ENCODE assay signal across 9 cellular contexts in the genomic region with DNA sequence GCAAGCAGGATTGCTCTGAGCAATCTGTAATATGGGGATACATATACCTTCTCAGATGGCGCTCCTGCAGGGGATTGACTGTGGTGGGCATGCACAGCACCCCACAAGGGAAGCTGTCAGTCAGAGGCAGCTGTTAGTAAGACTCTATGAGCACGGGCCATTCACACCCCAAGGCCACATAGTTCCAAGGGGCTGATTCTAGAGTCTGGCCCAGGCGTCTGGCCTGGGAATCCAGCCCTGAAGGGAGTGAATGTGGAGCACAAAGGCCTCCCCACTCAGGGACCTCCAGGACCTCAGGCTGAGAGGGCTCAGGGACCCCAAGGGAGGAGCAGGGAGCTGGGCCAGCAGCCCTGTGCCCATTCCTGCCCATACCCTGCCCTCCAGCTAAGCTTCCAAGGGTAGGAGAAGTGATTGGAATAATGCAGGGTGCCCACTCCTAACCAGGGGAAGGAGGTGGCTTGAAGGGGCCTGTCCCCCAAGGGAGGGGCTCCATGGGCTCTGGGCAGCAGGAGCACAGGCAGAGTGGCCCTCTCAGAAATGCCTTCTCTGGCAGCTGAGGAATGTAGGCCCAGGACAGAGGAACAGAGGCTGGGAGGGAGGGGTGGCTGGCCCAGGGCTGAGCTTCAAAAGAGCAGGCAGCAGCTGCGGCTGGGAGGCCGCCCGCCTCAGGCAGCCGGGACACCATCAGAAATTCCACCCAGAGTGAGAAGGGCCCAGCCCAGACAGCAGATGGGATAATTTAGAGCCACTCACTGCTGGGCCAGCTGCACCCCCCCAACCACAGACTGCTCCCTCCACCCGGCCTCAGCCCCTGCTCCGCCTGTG. TPM values are rescaled to one million over a fixed set of nuclear protein-coding genes. Genes with fewer than 3 reads are reported as not detected.
DNase-seq lines count a peak whose midpoint lies in the region; ATAC-seq, FAIRE-seq and TF ChIP-seq lines count a peak whose summit lies in the region.
"Had no signal": no experiment of that assay in that cellular context is flagged by ENCODE, and none has a peak within 500 bp of the region (broad histone marks: within the 10 kb centered on the region; RNA-seq: fewer than 3 reads in every experiment).

No MANE protein-coding gene starts in this region.

- intact Hi-C loops in kidney (cut with DNase I) = no loop called here
- intact Hi-C loops in activated CD4-positive, alpha-beta T cell treated with anti-CD3 and anti-CD28 coated beads, Interleukin-2, amount 10 ng/mL, durations not matched to agents 24 days and 14 days (cut with micrococcal nuclease) = loop anchor here (1.0 kb wide), 1 partner anchor 30 kb away; no protein-coding TSS in a partner anchor

- no peak overlapping the region for H3K4me3 ChIP-seq in HUES6 (ENCODE audit: low read depth, low read length)
- H3K4me3 ChIP-seq in brain microvascular endothelial cell (ENCODE audit: low read depth, low read length) = no peak overlapping the region
- H3K4me3 ChIP-seq in kidney (ENCODE audit: low read length in 2 of 2) = no peak overlapping the region
- no peak overlapping the region for H3K4me3 ChIP-seq in subcutaneous abdominal adipose tissue (ENCODE audit: low read depth in 1 of 5, low read length in 5 of 5)

- no peak for FAIRE-seq in kidney (lab: Jason Lieb, UNC)

- H3K27ac ChIP-seq in HUES6 (ENCODE audit: low read depth, low read length) (peak overlapping the region; percentile 50; the same call in 1 of the 2 replicates), brain microvascular endothelial cell (no peak overlapping the region), kidney (ENCODE audit: low read depth in 2 of 2, low read length in 2 of 2) (peak overlapping the region; percentile 85 to 88), subcutaneous abdominal adipose tissue (ENCODE audit: low read depth, low read length) (peak overlapping the region; percentile 70)

- DNase-seq in brain microvascular endothelial cell (peak; percentile 16), kidney (peak; percentile 89), NOMO-1 (lab: John Stamatoyannopoulos, UW; ENCODE audit: unreplicated experiment in 2 of 2) (no peak)
- no peak for DNase-seq in stimulated activated CD4-positive, alpha-beta T cell treated with anti-CD3 and anti-CD28 coated beads, Interleukin-2, amount 100 ng/mL, for 48 hours
- no peak for DNase-seq in activated CD4-positive, alpha-beta T cell treated with anti-CD3 and anti-CD28 coated beads, Interleukin-2, amount 10 ng/mL, durations not matched to agents 24 days and 14 days
- DNase-seq: NCI-H748 treated with DMSO at 0.1 percent for 48 hours had no signal

- H3K27me3 Mint-ChIP-seq in activated CD4-positive, alpha-beta T cell treated with anti-CD3 and anti-CD28 coated beads, Interleukin-2, amount 10 ng/mL, durations not matched to agents 24 days and 14 days = peaks cover 1% of the 10 kb centered on the region

- no peaks in the 10 kb centered on the region for H3K9me3 Mint-ChIP-seq in activated CD4-positive, alpha-beta T cell treated with anti-CD3 and anti-CD28 coated beads, Interleukin-2, amount 10 ng/mL, durations not matched to agents 24 days and 14 days

- H3K4me1 Mint-ChIP-seq in activated CD4-positive, alpha-beta T cell treated with anti-CD3 and anti-CD28 coated beads, Interleukin-2, amount 10 ng/mL, durations not matched to agents 24 days and 14 days = peaks cover 14% of the 10 kb centered on the region

- H3K36me3 Mint-ChIP-seq in activated CD4-positive, alpha-beta T cell treated with anti-CD3 and anti-CD28 coated beads, Interleukin-2, amount 10 ng/mL, durations not matched to agents 24 days and 14 days (ENCODE audit: low read depth) = no peaks in the 10 kb centered on the region

- no peak for ATAC-seq in GM21367 (IDR thresholded peaks at IDR 0.05; ENCODE audit: unreplicated experiment)

- H3K27ac Mint-ChIP-seq in activated CD4-positive, alpha-beta T cell treated with anti-CD3 and anti-CD28 coated beads, Interleukin-2, amount 10 ng/mL, durations not matched to agents 24 days and 14 days = no peak overlapping the region

- in situ Hi-C loops in brain microvascular endothelial cell (cut with HindIII; ENCODE audit: low pct_ligation_motif_present, low sequenced_read_pairs) = no loop called here

- peaks cover 39% of the 10 kb centered on the region for H3K4me1 ChIP-seq in HUES6 (ENCODE audit: control insufficient read depth, insufficient read depth, low read length)
- peaks cover 55 to 56% of the 10 kb centered on the region in 2 donors for H3K4me1 ChIP-seq in kidney (ENCODE audit: control insufficient read depth in 1 of 2, insufficient read depth in 1 of 2, low read depth in 1 of 2, low read length in 2 of 2)
- peaks cover 8 to 63% (median 63%) of the 10 kb centered on the region in 5 donors for H3K4me1 ChIP-seq in subcutaneous abdominal adipose tissue (ENCODE audit: control insufficient read depth in 5 of 5, insufficient read depth in 5 of 5, low read length in 5 of 5)

- H3K9me3 ChIP-seq in HUES6 (ENCODE audit: control insufficient read depth, insufficient read depth, low read depth, low read length) (no peaks in the 10 kb centered on the region), kidney (ENCODE audit: control insufficient read depth in 1 of 2, low read length in 2 of 2) (no peaks in the 10 kb centered on the region), subcutaneous abdominal adipose tissue (ENCODE audit: control insufficient read depth in 5 of 5, low read length in 5 of 5) (no peaks in the 10 kb centered on the region)

- H3K27me3 ChIP-seq in HUES6 (ENCODE audit: control insufficient read depth, insufficient read depth, low read length) (no peaks in the 10 kb centered on the region), brain microvascular endothelial cell (replicated peaks) (no peaks in the 10 kb centered on the region), subcutaneous abdominal adipose tissue (ENCODE audit: control insufficient read depth in 5 of 5, insufficient read depth in 4 of 5, low read length in 5 of 5) (no peaks in the 10 kb centered on the region)

- H3K36me3 ChIP-seq in HUES6 (ENCODE audit: control insufficient read depth, insufficient read depth, low read length) (no peaks in the 10 kb centered on the region), brain microvascular endothelial cell (replicated peaks) (no peaks in the 10 kb centered on the region), kidney (ENCODE audit: control insufficient read depth in 1 of 2, insufficient read depth in 2 of 2, low read length in 2 of 2) (no peaks in the 10 kb centered on the region), subcutaneous abdominal adipose tissue (ENCODE audit: control insufficient read depth in 5 of 5, insufficient read depth in 5 of 5, low read length in 5 of 5) (no peaks in the 10 kb centered on the region)

- H3K4me3 Mint-ChIP-seq in activated CD4-positive, alpha-beta T cell treated with anti-CD3 and anti-CD28 coated beads, Interleukin-2, amount 10 ng/mL, durations not matched to agents 24 days and 14 days = no peak overlapping the region

- peak overlapping the region; percentile 45 for H3K9ac ChIP-seq in HUES6 (ENCODE audit: low read length)
- H3K9ac ChIP-seq in kidney (ENCODE audit: low read length in 2 of 2) = peak overlapping the region; percentile 14 to 29
- H3K9ac ChIP-seq in subcutaneous abdominal adipose tissue (ENCODE audit: low read length in 5 of 5) = peak overlapping the region in 3 of 5 donors; percentile 30 to 67 (median 35)

- no peak for TF ChIP-seq CTCF in brain microvascular endothelial cell (IDR thresholded peaks at IDR 0.05; ENCODE audit: low read depth, low read length, missing control alignments)
- TF ChIP-seq CTCF in kidney (IDR thresholded peaks at IDR 0.05; ENCODE audit: borderline replicate concordance, extremely low read depth, insufficient read depth) = no peak

RNA-seq across cellular contexts. Expression of a gene that starts 48.9 kb away (rescaled TPM):
- 40.2 TPM for total RNA-seq in kidney
- 75.3 TPM for polyA plus RNA-seq in kidney (ENCODE audit: insufficient read depth, low read depth, low replicate concordance)
- total RNA-seq in activated CD4-positive, alpha-beta T cell treated with anti-CD3 and anti-CD28 coated beads, Interleukin-2, amount 10 ng/mL, durations not matched to agents 24 days and 14 days = 83.3 and 84.8 TPM in 2 replicates

RNA-seq across cellular contexts. Expression of a gene that starts 56.5 kb away (rescaled TPM):
- total RNA-seq in kidney = 52.3 TPM
- polyA plus RNA-seq in kidney (ENCODE audit: insufficient read depth, low read depth, low replicate concordance) = 33.0 TPM
- total RNA-seq in activated CD4-positive, alpha-beta T cell treated with anti-CD3 and anti-CD28 coated beads, Interleukin-2, amount 10 ng/mL, durations not matched to agents 24 days and 14 days = 0.50 and 0.58 TPM in 2 replicates

Comparison
In these comparisons a context has a peak if more than half of its experiments do, and no peak if none do; other contexts are left out.
1. DNase-seq: peak in brain microvascular endothelial cell (single experiment) and kidney (single experiment); none in stimulated activated CD4-positive, alpha-beta T cell treated with anti-CD3 and anti-CD28 coated beads, Interleukin-2, amount 100 ng/mL, for 48 hours (0 of 2), activated CD4-positive, alpha-beta T cell treated with anti-CD3 and anti-CD28 coated beads, Interleukin-2, amount 10 ng/mL, durations not matched to agents 24 days and 14 days (single experiment) and NOMO-1 (0 of 2).
2. RNA of a gene that starts 56.5 kb away (total RNA-seq): 52.3 TPM in kidney (single experiment); 0.50 to 0.58 TPM in activated CD4-positive, alpha-beta T cell treated with anti-CD3 and anti-CD28 coated beads, Interleukin-2, amount 10 ng/mL, durations not matched to agents 24 days and 14 days; every median in the first group is over 10 times any median in the second.
3. Peak in every context shown above with its lines, with median percentiles within 50 percentile points of each other: H3K9ac ChIP-seq.